ENCODE assay signal across 18 cellular contexts in genomic region chr12:1309610-1310009, GRCh38.
DNase-seq lines count a peak whose midpoint lies in the region; ATAC-seq and TF ChIP-seq lines count a peak whose summit lies in the region.
"Had no signal": no experiment of that assay in that cellular context is flagged by ENCODE, and none has a peak within 500 bp of the region (broad histone marks: within the 10 kb centered on the region; RNA-seq: fewer than 3 reads in every experiment).

No MANE protein-coding gene starts in this region.

- peak overlapping the region; percentile 58 for H3K27ac ChIP-seq in OCI-LY7 (ENCODE audit: low read depth, low read length, poor library complexity, severe bottlenecking)

- intact Hi-C loops in OCI-LY7 (cut with micrococcal nuclease; ENCODE audit: unreplicated experiment): no loop called here

- no peaks in the 10 kb centered on the region for H3K27me3 ChIP-seq in HAP-1 (ENCODE audit: low read depth)

- peak overlapping the region; percentile 15 to 62 for H3K4me3 Mint-ChIP-seq in stimulated activated naive B cell treated with anti-CD40 and anti-IgM and Interleukin-4, amounts not matched to agents 10 μg/mL and 1 μg/mL and 100 μg/mL, for 72 hours
- H3K4me3 Mint-ChIP-seq: H9 had no signal

- TF ChIP-seq CTCF in OCI-LY7 (conservative IDR thresholded peaks at IDR 0.05; ENCODE audit: low read length) (no peak), epithelial cell of esophagus (IDR thresholded peaks at IDR 0.05; ENCODE audit: insufficient read depth, low read depth, low read length, missing control alignments) (no peak)

- H3K27ac Mint-ChIP-seq in stimulated activated naive B cell treated with anti-CD40 and anti-IgM and Interleukin-4, amounts not matched to agents 10 μg/mL and 1 μg/mL and 100 μg/mL, for 72 hours: peak overlapping the region; percentile 37
- H3K27ac Mint-ChIP-seq: H9 had no signal

- peaks cover 83% of the 10 kb centered on the region for H3K4me1 ChIP-seq in OCI-LY7 (ENCODE audit: insufficient read depth, low read length, poor library complexity, severe bottlenecking)
- H3K4me1 ChIP-seq in HAP-1: no peaks in the 10 kb centered on the region

- H3K36me3 Mint-ChIP-seq in stimulated activated naive B cell treated with anti-CD40 and anti-IgM and Interleukin-4, amounts not matched to agents 10 μg/mL and 1 μg/mL and 100 μg/mL, for 72 hours: peaks cover 22 to 33% of the 10 kb centered on the region in 2 donors

- CTCF ChIA-PET in OCI-LY7 (lab: Charles Lee; ENCODE audit: unreplicated experiment): no interaction called here

- ATAC-seq in activated CD4-positive, CD25-positive, alpha-beta regulatory T cell treated with anti-CD3 and anti-CD28 coated beads, Interleukin-2, amount 50 U/mL, for 24 hours: peak; percentile 60 to 73
- peak in 1 of 2 donors; percentile 47 for ATAC-seq in stimulated activated naive B cell treated with anti-CD40 and anti-IgM and Interleukin-4, amounts not matched to agents 10 μg/mL and 1 μg/mL and 100 μg/mL, for 72 hours (replicated peaks)
- no peak for ATAC-seq in GM18873 (IDR thresholded peaks at IDR 0.05; ENCODE audit: low FRiP score, unreplicated experiment)

- no peaks in the 10 kb centered on the region for H3K79me2 ChIP-seq in OCI-LY7 (ENCODE audit: insufficient read depth, low read depth, low read length)

- no TSS peak for BruUV-seq in OCI-LY7 (replicated peaks; lab: Mats Ljungman, UMichigan)

- H3K4me3 ChIP-seq in OCI-LY7 (ENCODE audit: low read depth, low read length, poor library complexity, severe bottlenecking) (peak overlapping the region; percentile 9), epithelial cell of esophagus (ENCODE audit: low read length) (no peak overlapping the region), HAP-1 (no peak overlapping the region)

- H3K9me3 ChIP-seq in OCI-LY7 (ENCODE audit: low read length) (peaks cover 7% of the 10 kb centered on the region; the same call in 1 of the 2 replicates), HAP-1 (no peaks in the 10 kb centered on the region)

- H3K36me3 ChIP-seq in OCI-LY7 (ENCODE audit: insufficient read depth, low read length) (peaks cover 29% of the 10 kb centered on the region), HAP-1 (replicated peaks) (no peaks in the 10 kb centered on the region; the same call in 1 of the 2 replicates)

- H3K9me3 Mint-ChIP-seq in stimulated activated naive B cell treated with anti-CD40 and anti-IgM and Interleukin-4, amounts not matched to agents 10 μg/mL and 1 μg/mL and 100 μg/mL, for 72 hours: no peaks in the 10 kb centered on the region
- H3K9me3 Mint-ChIP-seq: H9 had no signal

- H3K4me2 ChIP-seq in OCI-LY7 (ENCODE audit: low read length): peak overlapping the region; percentile 54

- peaks cover 6 to 21% of the 10 kb centered on the region in 2 donors for H3K4me1 Mint-ChIP-seq in stimulated activated naive B cell treated with anti-CD40 and anti-IgM and Interleukin-4, amounts not matched to agents 10 μg/mL and 1 μg/mL and 100 μg/mL, for 72 hours
- H3K4me1 Mint-ChIP-seq: H9 had no signal

- H3K9me2 ChIP-seq in OCI-LY7 (ENCODE audit: insufficient read depth, low read length): no peaks in the 10 kb centered on the region

- peak overlapping the region; percentile 50; the same call in 1 of the 2 replicates for H2AFZ ChIP-seq in OCI-LY7 (ENCODE audit: low read length)

- POLR2A ChIA-PET in OCI-LY7 (lab: Charles Lee): interaction anchor here (4.7 kb wide), 1 partner anchor 9 kb away, joined by 19 read pairs; no protein-coding TSS in a partner anchor

- in situ Hi-C loops in HAP-1 (cut with MboI; ENCODE audit: low sequenced_read_pairs): no loop called here

- no peaks in the 10 kb centered on the region for H4K20me1 ChIP-seq in OCI-LY7 (ENCODE audit: insufficient read depth, low read length)

- DNase-seq in activated CD4-positive, CD25-positive, alpha-beta regulatory T cell treated with anti-CD3 and anti-CD28 coated beads, Interleukin-2, amount 50 U/mL, for 72 hours: no peak
- DNase-seq in OCI-LY7 (ENCODE audit: low spot score) (peak; percentile 69), epithelial cell of esophagus (ENCODE audit: low read depth) (peak; percentile 25), GF-D8 (lab: John Stamatoyannopoulos, UW) (no peak), HAP-1 (ENCODE audit: low spot score in 2 of 2) (no peak)
- DNase-seq in stimulated activated naive B cell treated with anti-CD40 and anti-IgM and Interleukin-4, amounts not matched to agents 10 μg/mL and 1 μg/mL and 100 μg/mL, for 72 hours: no peak
- DNase-seq: 8988T, C1 segment of cervical spinal cord, Calu3, H9, IMR-90, NCI-H1092, NCI-H1694, NCI-H446 treated with DMSO at 0.1 percent for 48 hours, NCI-H748 treated with DMSO at 0.1 percent for 48 hours, SHP77 treated with DMSO at 0.1 percent for 48 hours had no signal

- no peaks in the 10 kb centered on the region for H3K27me3 Mint-ChIP-seq in stimulated activated naive B cell treated with anti-CD40 and anti-IgM and Interleukin-4, amounts not matched to agents 10 μg/mL and 1 μg/mL and 100 μg/mL, for 72 hours

Comparison
In these comparisons a context has a peak if more than half of its experiments do, and no peak if none do; other contexts are left out.
1. DNase-seq: peak in OCI-LY7 (single experiment) and epithelial cell of esophagus (single experiment); none in activated CD4-positive, CD25-positive, alpha-beta regulatory T cell treated with anti-CD3 and anti-CD28 coated beads, Interleukin-2, amount 50 U/mL, for 72 hours (single experiment), stimulated activated naive B cell treated with anti-CD40 and anti-IgM and Interleukin-4, amounts not matched to agents 10 μg/mL and 1 μg/mL and 100 μg/mL, for 72 hours (single experiment), GF-D8 (single experiment) and HAP-1 (0 of 2).